In the genomic region with DNA sequence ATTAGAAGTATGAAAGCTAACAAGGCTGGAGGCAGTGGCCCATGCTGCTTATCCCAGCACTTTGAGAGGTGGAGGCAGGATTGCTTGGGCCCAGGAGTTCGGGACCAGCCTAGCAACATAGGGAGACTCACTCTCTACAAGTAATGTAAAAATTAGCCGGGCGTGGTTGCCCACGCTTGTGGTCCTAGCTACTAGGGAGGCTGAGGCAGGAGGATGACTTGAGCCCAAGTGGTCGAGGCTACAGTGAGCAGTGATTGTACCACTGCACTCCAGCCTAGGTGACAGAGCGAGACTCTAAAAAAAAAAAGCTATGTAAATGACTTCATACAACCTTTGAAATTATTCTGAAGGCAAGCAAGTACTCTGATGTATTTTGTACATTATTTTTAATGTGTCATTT, we compare ENCODE assay signal across 18 cellular contexts. TPM values are rescaled to one million over a fixed set of nuclear protein-coding genes. Genes with fewer than 3 reads are reported as not detected.
DNase-seq lines count a peak whose midpoint lies in the region; ATAC-seq and TF ChIP-seq lines count a peak whose summit lies in the region.
"Had no signal": no experiment of that assay in that cellular context is flagged by ENCODE, and none has a peak within 500 bp of the region (broad histone marks: within the 10 kb centered on the region; RNA-seq: fewer than 3 reads in every experiment).

No MANE protein-coding gene starts in this region.

- H4K20me1 ChIP-seq in HCT116 (ENCODE audit: insufficient read depth), result no peaks in the 10 kb centered on the region
- no peaks in the 10 kb centered on the region for H4K20me1 ChIP-seq in PC-9 (ENCODE audit: insufficient read depth)

- TF ChIP-seq POLR2A in HCT116 (IDR thresholded peaks at IDR 0.05; ENCODE audit: borderline replicate concordance, extremely low read depth, insufficient read depth, insufficient read length) (no peak), vagina (IDR thresholded peaks at IDR 0.05) (no peak)

- peaks cover 14% of the 10 kb centered on the region for H3F3A ChIP-seq in PC-9 (ENCODE audit: insufficient read depth, low read depth)

- H3K9me2 ChIP-seq in HCT116 (ENCODE audit: insufficient read depth) (no peaks in the 10 kb centered on the region), PC-9 (ENCODE audit: insufficient read depth) (no peaks in the 10 kb centered on the region)

- intact Hi-C loops in HCT116 (cut with micrococcal nuclease) (no loop called here), PC-9 (cut with micrococcal nuclease; ENCODE audit: unreplicated experiment) (no loop called here), vagina (cut with DNase I) (no loop called here), left colon (cut with DNase I, micrococcal nuclease) (no loop called here)

- H3K4me1 ChIP-seq in HCT116 (ENCODE audit: control insufficient read depth in 1 of 2, insufficient read depth in 2 of 2, low read length in 2 of 2) (peaks cover 0 to 6% of the 10 kb centered on the region in 2 experiments; a peak in 2 of 4 replicates), PC-9 (replicated peaks; ENCODE audit: insufficient read depth) (peaks cover 15% of the 10 kb centered on the region), neuron (ENCODE audit: insufficient read depth, low read length) (peaks cover 8% of the 10 kb centered on the region), vagina (peaks cover 17% of the 10 kb centered on the region)

- no peak overlapping the region for H2AFZ ChIP-seq in HCT116 (ENCODE audit: low read depth, low read length, poor library complexity, severe bottlenecking)
- no peak overlapping the region for H2AFZ ChIP-seq in PC-9
- no peak overlapping the region for H2AFZ ChIP-seq in neuron (ENCODE audit: low read depth, low read length)

- RAD21 ChIA-PET in HCT116 (lab: Charles Lee; ENCODE audit: low non-redundant PET in 1 of 2, low total read pairs in 2 of 2, uncharacterized antibody in 2 of 2, unreplicated experiment in 2 of 2), result no interaction called here

- H3K4me3 ChIP-seq in HCT116 (replicated peaks in 1 of 2; ENCODE audit: low read depth in 1 of 2, low read length in 2 of 2) (no peak overlapping the region), PC-9 (no peak overlapping the region), neuron (ENCODE audit: low read length) (peak overlapping the region; percentile 57), vagina (no peak overlapping the region)

- no peak for ATAC-seq in HCT116
- ATAC-seq in left colon, result no peak
- ATAC-seq: K562, Panc1, Right ventricle myocardium inferior had no signal

- no peak overlapping the region for H3K9ac ChIP-seq in HCT116 (ENCODE audit: low read length)

- H3K36me3 ChIP-seq in HCT116 (ENCODE audit: control insufficient read depth in 1 of 2, insufficient read depth in 2 of 2, low read length in 2 of 2) (no peaks in the 10 kb centered on the region), PC-9 (ENCODE audit: low read depth) (no peaks in the 10 kb centered on the region), neuron (ENCODE audit: insufficient read depth, low read length) (peaks cover 2% of the 10 kb centered on the region), vagina (no peaks in the 10 kb centered on the region)

- TF ChIP-seq CTCF in HCT116 (IDR thresholded peaks at IDR 0.05 in 2 of 3, conservative IDR thresholded peaks at IDR 0.05 in 1 of 3; ENCODE audit: borderline replicate concordance in 1 of 3, insufficient read depth in 1 of 3, low read depth in 2 of 3, low read length in 2 of 3) (no peak), PC-9 (conservative IDR thresholded peaks at IDR 0.05) (no peak), vagina (IDR thresholded peaks at IDR 0.05) (no peak)

- H3K27me3 ChIP-seq in HCT116 (ENCODE audit: insufficient read depth, low read length) (no peaks in the 10 kb centered on the region), PC-9 (ENCODE audit: insufficient read depth, low read depth) (no peaks in the 10 kb centered on the region), neuron (ENCODE audit: insufficient read depth, low read length) (no peaks in the 10 kb centered on the region), vagina (no peaks in the 10 kb centered on the region)

- H3K27ac ChIP-seq in HCT116 (ENCODE audit: low read depth, low read length) (no peak overlapping the region), PC-9 (no peak overlapping the region), vagina (peak overlapping the region; percentile 91), caudate nucleus (ENCODE audit: low read depth, low read length) (no peak overlapping the region)
- H3K27ac ChIP-seq: C4-2B had no signal

- BruUV-seq in HCT116 (replicated peaks; lab: Mats Ljungman, UMichigan) (no TSS peak), PC-9 (replicated peaks; lab: Mats Ljungman, UMichigan) (no TSS peak)

- H3K4me2 ChIP-seq in HCT116 (ENCODE audit: low read length) (peak overlapping the region; percentile 82; the same call in 1 of the 2 replicates), PC-9 (peak overlapping the region; percentile 85)

- H3K9me3 ChIP-seq in HCT116 (ENCODE audit: control insufficient read depth in 1 of 2, insufficient read depth in 1 of 2, low read depth in 1 of 2, low read length in 2 of 2), result no peaks in the 10 kb centered on the region
- H3K9me3 ChIP-seq in PC-9 (ENCODE audit: insufficient read depth, low read depth), result no peaks in the 10 kb centered on the region
- no peaks in the 10 kb centered on the region for H3K9me3 ChIP-seq in neuron (ENCODE audit: low read length)
- H3K9me3 ChIP-seq in vagina, result no peaks in the 10 kb centered on the region

- CTCF ChIA-PET in HCT116 (lab: Charles Lee) (no interaction called here), PC-9 (lab: Charles Lee) (interaction anchor here (0.6 kb wide), 1 partner anchor 180 kb away, joined by 5 read pairs; no protein-coding TSS in a partner anchor)

- TF ChIP-seq RAD21 in HCT116 (IDR thresholded peaks at IDR 0.05; ENCODE audit: low read depth), result no peak

- POLR2A ChIA-PET in HCT116 (lab: Charles Lee), result no interaction called here
- POLR2A ChIA-PET in PC-9 (lab: Charles Lee; ENCODE audit: unreplicated experiment), result interaction anchor here (0.6 kb wide), 1 partner anchor 14 kb away, joined by 6 read pairs; no protein-coding TSS in a partner anchor

- H3K79me2 ChIP-seq in HCT116 (ENCODE audit: insufficient read depth, low read length) (no peaks in the 10 kb centered on the region), PC-9 (ENCODE audit: low read depth) (no peaks in the 10 kb centered on the region)

- no peak for DNase-seq in HCT116 (ENCODE audit: low read depth, low spot score)
- DNase-seq in PC-9, result no peak
- no peak for DNase-seq in vagina (ENCODE audit: extremely low spot score in 2 of 2)
- DNase-seq in left colon, result no peak
- no peak for DNase-seq in caudate nucleus (lab: John Stamatoyannopoulos, UW)
- no peak for DNase-seq in NCI-H2227 (lab: John Stamatoyannopoulos, UW; ENCODE audit: unreplicated experiment)
- DNase-seq: COR-L47, DMS153, HCEC 1CT, NCI-H1105, NCI-H1694 treated with DMSO at 0.1 percent for 48 hours, NCI-H446 treated with DMSO at 0.1 percent for 48 hours, NCI-H748 treated with DMSO at 0.1 percent for 48 hours had no signal

TF ChIP-seq in HCT116, 20 proteins besides CTCF, POLR2A, EP300 and RAD21:
- TF ChIP-seq POLR2AphosphoS5 (IDR thresholded peaks at IDR 0.05; ENCODE audit: low read depth, low read length), result no peak
- TF ChIP-seq TCF7L2 (IDR thresholded peaks at IDR 0.05; ENCODE audit: borderline replicate concordance, extremely low read depth, insufficient read depth, insufficient read length), result no peak
- TF ChIP-seq EZH2phosphoT487 (IDR thresholded peaks at IDR 0.05; ENCODE audit: borderline replicate concordance), result no peak
- TF ChIP-seq, protein P1, sequence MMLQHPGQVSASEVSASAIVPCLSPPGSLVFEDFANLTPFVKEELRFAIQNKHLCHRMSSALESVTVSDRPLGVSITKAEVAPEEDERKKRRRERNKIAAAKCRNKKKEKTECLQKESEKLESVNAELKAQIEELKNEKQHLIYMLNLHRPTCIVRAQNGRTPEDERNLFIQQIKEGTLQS (IDR thresholded peaks at IDR 0.05), result no peak
- TF ChIP-seq EGR1 (IDR thresholded peaks at IDR 0.05; ENCODE audit: low read depth), result no peak
- TF ChIP-seq CEBPB (IDR thresholded peaks at IDR 0.05; ENCODE audit: low read depth), result no peak
- TF ChIP-seq, protein P2, sequence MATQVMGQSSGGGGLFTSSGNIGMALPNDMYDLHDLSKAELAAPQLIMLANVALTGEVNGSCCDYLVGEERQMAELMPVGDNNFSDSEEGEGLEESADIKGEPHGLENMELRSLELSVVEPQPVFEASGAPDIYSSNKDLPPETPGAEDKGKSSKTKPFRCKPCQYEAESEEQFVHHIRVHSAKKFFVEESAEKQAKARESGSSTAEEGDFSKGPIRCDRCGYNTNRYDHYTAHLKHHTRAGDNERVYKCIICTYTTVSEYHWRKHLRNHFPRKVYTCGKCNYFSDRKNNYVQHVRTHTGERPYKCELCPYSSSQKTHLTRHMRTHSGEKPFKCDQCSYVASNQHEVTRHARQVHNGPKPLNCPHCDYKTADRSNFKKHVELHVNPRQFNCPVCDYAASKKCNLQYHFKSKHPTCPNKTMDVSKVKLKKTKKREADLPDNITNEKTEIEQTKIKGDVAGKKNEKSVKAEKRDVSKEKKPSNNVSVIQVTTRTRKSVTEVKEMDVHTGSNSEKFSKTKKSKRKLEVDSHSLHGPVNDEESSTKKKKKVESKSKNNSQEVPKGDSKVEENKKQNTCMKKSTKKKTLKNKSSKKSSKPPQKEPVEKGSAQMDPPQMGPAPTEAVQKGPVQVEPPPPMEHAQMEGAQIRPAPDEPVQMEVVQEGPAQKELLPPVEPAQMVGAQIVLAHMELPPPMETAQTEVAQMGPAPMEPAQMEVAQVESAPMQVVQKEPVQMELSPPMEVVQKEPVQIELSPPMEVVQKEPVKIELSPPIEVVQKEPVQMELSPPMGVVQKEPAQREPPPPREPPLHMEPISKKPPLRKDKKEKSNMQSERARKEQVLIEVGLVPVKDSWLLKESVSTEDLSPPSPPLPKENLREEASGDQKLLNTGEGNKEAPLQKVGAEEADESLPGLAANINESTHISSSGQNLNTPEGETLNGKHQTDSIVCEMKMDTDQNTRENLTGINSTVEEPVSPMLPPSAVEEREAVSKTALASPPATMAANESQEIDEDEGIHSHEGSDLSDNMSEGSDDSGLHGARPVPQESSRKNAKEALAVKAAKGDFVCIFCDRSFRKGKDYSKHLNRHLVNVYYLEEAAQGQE (IDR thresholded peaks at IDR 0.05; ENCODE audit: low read depth), result no peak
- no peak for TF ChIP-seq CBX3 (IDR thresholded peaks at IDR 0.05; ENCODE audit: low read depth)
- TF ChIP-seq ZNF274 (IDR thresholded peaks at IDR 0.05; ENCODE audit: low read depth, low read length), result no peak
- TF ChIP-seq YY1 (IDR thresholded peaks at IDR 0.05; ENCODE audit: extremely low read depth, insufficient replicate concordance, low read depth, low read length), result no peak

RNA-seq across cellular contexts. Expression of a gene that starts 1.5 kb away (rescaled TPM):
- total RNA-seq in HCT116 (2021; ENCODE audit: unreplicated experiment) (4.5 TPM), PC-9 (2021) (4.0 and 5.3 TPM in 2 replicates), vagina (5.9 TPM), left colon (10 to 100 TPM; 28.1 to 32.2 TPM)
- 0.41 and 1.4 TPM in 2 replicates for polyA plus RNA-seq in HCT116 (2012)
